ENCODE assay signal across 8 cellular contexts in the genomic region with DNA sequence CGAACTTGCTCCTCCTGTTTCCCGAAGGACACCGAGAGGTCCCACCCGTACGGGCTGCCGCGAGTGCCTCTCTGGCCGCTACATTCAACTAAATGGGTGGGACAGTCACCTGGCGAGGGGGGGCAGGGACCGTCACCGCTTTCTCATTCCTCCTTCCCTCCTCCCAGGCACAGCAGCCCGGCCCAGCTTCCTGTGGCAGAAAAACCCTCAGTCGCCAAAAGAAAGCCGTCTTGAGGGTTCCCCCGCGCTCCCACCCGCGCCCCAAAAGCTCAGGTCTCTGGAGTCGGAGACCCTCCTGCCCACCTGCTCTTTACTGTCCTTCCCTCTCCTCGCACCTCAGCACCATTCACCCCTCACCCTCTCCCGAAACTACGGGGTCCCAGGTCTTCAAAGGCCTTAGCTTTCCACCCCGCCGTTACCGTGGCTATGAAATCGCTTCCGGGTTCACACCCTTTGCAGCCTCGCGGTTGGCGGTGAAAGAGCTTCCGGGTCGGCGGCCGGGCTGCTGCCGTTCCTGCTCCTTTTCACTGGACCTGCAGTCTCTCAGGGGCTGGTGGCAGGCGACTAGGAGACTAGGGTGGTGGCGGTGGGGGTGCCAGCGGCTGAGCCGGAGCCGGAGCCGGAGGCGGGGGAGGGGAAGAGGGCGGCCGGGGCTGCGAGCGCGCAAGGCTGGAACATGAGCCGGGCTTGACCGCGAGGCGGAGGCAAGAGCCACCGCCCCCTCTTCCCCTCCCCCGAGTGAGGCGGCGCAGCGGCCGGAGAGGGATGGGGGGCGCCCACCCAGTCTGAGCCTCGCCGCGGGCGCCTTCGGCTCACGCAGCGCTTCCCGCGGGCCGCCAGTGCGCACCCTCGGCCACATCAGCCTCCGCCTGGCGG. TPM values are rescaled to one million over a fixed set of nuclear protein-coding genes. Genes with fewer than 3 reads are reported as not detected.
DNase-seq lines count a peak whose midpoint lies in the region; ATAC-seq and TF ChIP-seq lines count a peak whose summit lies in the region.

A gene with protein sequence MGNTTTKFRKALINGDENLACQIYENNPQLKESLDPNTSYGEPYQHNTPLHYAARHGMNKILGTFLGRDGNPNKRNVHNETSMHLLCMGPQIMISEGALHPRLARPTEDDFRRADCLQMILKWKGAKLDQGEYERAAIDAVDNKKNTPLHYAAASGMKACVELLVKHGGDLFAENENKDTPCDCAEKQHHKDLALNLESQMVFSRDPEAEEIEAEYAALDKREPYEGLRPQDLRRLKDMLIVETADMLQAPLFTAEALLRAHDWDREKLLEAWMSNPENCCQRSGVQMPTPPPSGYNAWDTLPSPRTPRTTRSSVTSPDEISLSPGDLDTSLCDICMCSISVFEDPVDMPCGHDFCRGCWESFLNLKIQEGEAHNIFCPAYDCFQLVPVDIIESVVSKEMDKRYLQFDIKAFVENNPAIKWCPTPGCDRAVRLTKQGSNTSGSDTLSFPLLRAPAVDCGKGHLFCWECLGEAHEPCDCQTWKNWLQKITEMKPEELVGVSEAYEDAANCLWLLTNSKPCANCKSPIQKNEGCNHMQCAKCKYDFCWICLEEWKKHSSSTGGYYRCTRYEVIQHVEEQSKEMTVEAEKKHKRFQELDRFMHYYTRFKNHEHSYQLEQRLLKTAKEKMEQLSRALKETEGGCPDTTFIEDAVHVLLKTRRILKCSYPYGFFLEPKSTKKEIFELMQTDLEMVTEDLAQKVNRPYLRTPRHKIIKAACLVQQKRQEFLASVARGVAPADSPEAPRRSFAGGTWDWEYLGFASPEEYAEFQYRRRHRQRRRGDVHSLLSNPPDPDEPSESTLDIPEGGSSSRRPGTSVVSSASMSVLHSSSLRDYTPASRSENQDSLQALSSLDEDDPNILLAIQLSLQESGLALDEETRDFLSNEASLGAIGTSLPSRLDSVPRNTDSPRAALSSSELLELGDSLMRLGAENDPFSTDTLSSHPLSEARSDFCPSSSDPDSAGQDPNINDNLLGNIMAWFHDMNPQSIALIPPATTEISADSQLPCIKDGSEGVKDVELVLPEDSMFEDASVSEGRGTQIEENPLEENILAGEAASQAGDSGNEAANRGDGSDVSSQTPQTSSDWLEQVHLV (plus strand): TSS at position 488 of the 876 bp plus-strand sequence. CDS start 49,005 bp downstream, outside the sequence.
Gene KRIT1 (minus strand): TSS at position 428 of the 876 bp plus-strand sequence. CDS start 3,779 bp downstream, outside the sequence.

- peak; percentile 87 for TF ChIP-seq POLR2A in erythroblast (IDR thresholded peaks at IDR 0.05; ENCODE audit: low read length)

- H3K4me2 ChIP-seq in PC-3 (ENCODE audit: low read length), result peak within 1 kb of the TSS; percentile 93

- TSS peak; percentile 61 for BruUV-seq in PC-3 (replicated peaks; lab: Mats Ljungman, UMichigan)

- intact Hi-C loops in PC-3 (cut with micrococcal nuclease), result loop anchor here (2.0 kb wide), 1 partner anchor 201 kb away; the partner anchor contains the start of gene GATAD1

- no peaks in the 10 kb centered on the region for H3F3A ChIP-seq in PC-3 (ENCODE audit: low read length, unreplicated experiment)

- H3K36me3 ChIP-seq in PC-3 (ENCODE audit: low read depth, low read length) (0 out of 2 replicates have a peak, but pooled peaks cover 3% of the 10 kb centered on the region), mucosa of stomach (ENCODE audit: control insufficient read depth, insufficient read depth, low read length) (no peaks in the 10 kb centered on the region)

- DNase-seq in DMS153 treated with DMSO at 0.1 percent for 48 hours (lab: John Stamatoyannopoulos, UW; ENCODE audit: unreplicated experiment), result peak; percentile 81
- DNase-seq in PC-3, result peak; percentile 83
- DNase-seq in activated T-cell treated with anti-CD3 and anti-CD28 coated beads, Interleukin-2, amount 50 U/mL, for 1 hour, result peak; percentile 85
- peak; percentile 89 to 91 for DNase-seq in erythroblast (lab: John Stamatoyannopoulos, UW)
- DNase-seq in stimulated activated CD8-positive, alpha-beta memory T cell treated with anti-CD3 and anti-CD28 coated beads, Interleukin-7, amount 100 ng/mL, for 4 hours (ENCODE audit: low read depth in 2 of 2), result peak; percentile 82

- H3K9me2 ChIP-seq in PC-3 (replicated peaks; ENCODE audit: low read length), result no peaks in the 10 kb centered on the region

- H3K79me2 ChIP-seq in PC-3 (ENCODE audit: low read length), result peaks cover 75% of the 10 kb centered on the region

- peaks cover 21% of the 10 kb centered on the region for H3K4me1 ChIP-seq in PC-3 (ENCODE audit: insufficient read depth, low read length)
- peaks cover 18% of the 10 kb centered on the region for H3K4me1 ChIP-seq in mucosa of stomach (ENCODE audit: control insufficient read depth, insufficient read depth, low read length)

- POLR2A ChIA-PET in PC-3 (lab: Charles Lee; ENCODE audit: unreplicated experiment), result interaction anchor here (0.6 kb wide), 5 partner anchors 40 to 1103 kb away, joined by 3 to 6 read pairs (median 3); partner anchors contain the start of genes CYP51A1 and PEX1

- TF ChIP-seq EP300 in Ishikawa (IDR thresholded peaks at IDR 0.05; ENCODE audit: borderline replicate concordance), result peak; percentile 32; the same call in 1 of the 2 replicates

- H3K27me3 ChIP-seq in PC-3 (ENCODE audit: low read length) (no peaks in the 10 kb centered on the region), mucosa of stomach (ENCODE audit: control insufficient read depth, insufficient read depth, low read length) (no peaks in the 10 kb centered on the region)

- TF ChIP-seq RAD21 in Ishikawa (IDR thresholded peaks at IDR 0.05; ENCODE audit: low read depth), result no peak

- H3K27ac ChIP-seq in PC-3 (ENCODE audit: low read length), result peak within 1 kb of the TSS; percentile 84

- peak; percentile 63 for ATAC-seq in GM21576 (IDR thresholded peaks at IDR 0.05; ENCODE audit: unreplicated experiment)
- ATAC-seq in PC-3, result peak; percentile 78

- peaks cover 10% of the 10 kb centered on the region; the same call in 1 of the 2 replicates for H4K20me1 ChIP-seq in PC-3 (ENCODE audit: low read length)

- CTCF ChIA-PET in PC-3 (lab: Charles Lee), result interaction anchor here (0.5 to 1.0 kb wide), 4 partner anchors 66 to 202 kb away, joined by 3 to 4 read pairs (median 3); partner anchors contain the start of genes GATAD1 and LRRD1

- peak within 1 kb of the TSS; percentile 91 for H2AFZ ChIP-seq in PC-3 (ENCODE audit: low read length)

- H3K9ac ChIP-seq in PC-3 (ENCODE audit: low read length), result peak within 1 kb of the TSS; percentile 94
- H3K9ac ChIP-seq in mucosa of stomach (ENCODE audit: low read length), result peak within 1 kb of the TSS; percentile 88

- TF ChIP-seq CTCF in PC-3 (conservative IDR thresholded peaks at IDR 0.05; ENCODE audit: low read depth, low read length), result no peak

- H3K9me3 ChIP-seq in PC-3 (ENCODE audit: low read length) (no peaks in the 10 kb centered on the region), mucosa of stomach (ENCODE audit: control insufficient read depth, low read length) (no peaks in the 10 kb centered on the region)

- H3K4me3 ChIP-seq in PC-3 (ENCODE audit: low read length) (peak within 1 kb of the TSS; percentile 92), mucosa of stomach (ENCODE audit: low read length) (peak within 1 kb of the TSS; percentile 81)

TF ChIP-seq in Ishikawa, 13 proteins besides CTCF, POLR2A, EP300 and RAD21 (continues in another document):
- TF ChIP-seq MAX (IDR thresholded peaks at IDR 0.05) (peak; percentile 92), USF1 (IDR thresholded peaks at IDR 0.05) (peak; percentile 30; the same call in 1 of the 2 replicates), CEBPB (IDR thresholded peaks at IDR 0.05) (no peak), CREB1 (IDR thresholded peaks at IDR 0.05; ENCODE audit: low read depth) (no peak), FOXM1 (IDR thresholded peaks at IDR 0.05; ENCODE audit: borderline replicate concordance, low read depth) (no peak), YY1 (IDR thresholded peaks at IDR 0.05; ENCODE audit: low read depth) (0 out of 2 replicates have a peak, but pooled peaks have one; percentile 29), TAF1 (IDR thresholded peaks at IDR 0.05; ENCODE audit: low read depth) (peak; percentile 92), ZBTB7A (IDR thresholded peaks at IDR 0.05; ENCODE audit: low read depth) (peak; percentile 69; the same call in 1 of the 2 replicates), TEAD4 (IDR thresholded peaks at IDR 0.05) (no peak)
- TF ChIP-seq, protein P1, sequence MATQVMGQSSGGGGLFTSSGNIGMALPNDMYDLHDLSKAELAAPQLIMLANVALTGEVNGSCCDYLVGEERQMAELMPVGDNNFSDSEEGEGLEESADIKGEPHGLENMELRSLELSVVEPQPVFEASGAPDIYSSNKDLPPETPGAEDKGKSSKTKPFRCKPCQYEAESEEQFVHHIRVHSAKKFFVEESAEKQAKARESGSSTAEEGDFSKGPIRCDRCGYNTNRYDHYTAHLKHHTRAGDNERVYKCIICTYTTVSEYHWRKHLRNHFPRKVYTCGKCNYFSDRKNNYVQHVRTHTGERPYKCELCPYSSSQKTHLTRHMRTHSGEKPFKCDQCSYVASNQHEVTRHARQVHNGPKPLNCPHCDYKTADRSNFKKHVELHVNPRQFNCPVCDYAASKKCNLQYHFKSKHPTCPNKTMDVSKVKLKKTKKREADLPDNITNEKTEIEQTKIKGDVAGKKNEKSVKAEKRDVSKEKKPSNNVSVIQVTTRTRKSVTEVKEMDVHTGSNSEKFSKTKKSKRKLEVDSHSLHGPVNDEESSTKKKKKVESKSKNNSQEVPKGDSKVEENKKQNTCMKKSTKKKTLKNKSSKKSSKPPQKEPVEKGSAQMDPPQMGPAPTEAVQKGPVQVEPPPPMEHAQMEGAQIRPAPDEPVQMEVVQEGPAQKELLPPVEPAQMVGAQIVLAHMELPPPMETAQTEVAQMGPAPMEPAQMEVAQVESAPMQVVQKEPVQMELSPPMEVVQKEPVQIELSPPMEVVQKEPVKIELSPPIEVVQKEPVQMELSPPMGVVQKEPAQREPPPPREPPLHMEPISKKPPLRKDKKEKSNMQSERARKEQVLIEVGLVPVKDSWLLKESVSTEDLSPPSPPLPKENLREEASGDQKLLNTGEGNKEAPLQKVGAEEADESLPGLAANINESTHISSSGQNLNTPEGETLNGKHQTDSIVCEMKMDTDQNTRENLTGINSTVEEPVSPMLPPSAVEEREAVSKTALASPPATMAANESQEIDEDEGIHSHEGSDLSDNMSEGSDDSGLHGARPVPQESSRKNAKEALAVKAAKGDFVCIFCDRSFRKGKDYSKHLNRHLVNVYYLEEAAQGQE (IDR thresholded peaks at IDR 0.05; ENCODE audit: low read depth), result no peak

RNA-seq across cellular contexts. Expression of the first gene that starts in this region (rescaled TPM):
- total RNA-seq in PC-3 (2014; rRNA removed), result 25.1 and 32.1 TPM in 2 replicates

RNA-seq across cellular contexts. Expression of gene KRIT1, which starts in this region (rescaled TPM):
- 23.7 and 46.4 TPM in 2 replicates for total RNA-seq in PC-3 (2014; rRNA removed)

Comparison
In these comparisons a context has a peak if more than half of its experiments do, and no peak if none do; other contexts are left out.
1. Peak in every context shown above with its lines: DNase-seq, ATAC-seq, H3K4me3 ChIP-seq and H3K27ac ChIP-seq.